Comparison of ENCODE assay signal across 8 cellular contexts in the genomic region with DNA sequence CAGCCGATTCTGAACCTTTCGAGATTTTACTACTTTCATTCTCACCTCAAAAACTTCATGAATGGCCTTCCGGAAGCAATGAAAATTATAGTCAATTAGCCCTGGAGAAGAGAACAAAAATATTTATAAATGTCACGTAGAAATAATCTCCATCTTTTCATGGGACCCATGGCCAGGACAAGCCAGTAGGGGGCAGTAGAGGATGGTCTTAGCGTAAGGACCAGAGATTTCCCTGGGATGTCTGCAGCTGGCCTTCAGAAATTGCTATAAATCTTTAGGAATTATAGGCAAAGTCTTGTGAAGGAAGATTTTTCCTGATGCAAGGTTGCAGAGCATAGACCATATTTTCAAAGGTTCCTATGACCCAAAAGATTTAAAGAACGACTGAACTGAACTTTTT. TPM values are rescaled to one million over a fixed set of nuclear protein-coding genes. Genes with fewer than 3 reads are reported as not detected.
A peak's percentile ranks its signal among the peaks of the same experiment; 100 is the strongest.
DNase-seq lines count a peak whose midpoint lies in the region; ATAC-seq and TF ChIP-seq lines count a peak whose summit lies in the region.

No MANE protein-coding gene starts in this region.

- ATAC-seq in GM23338 (peak; percentile 54), GM19328 (IDR thresholded peaks at IDR 0.05; ENCODE audit: unreplicated experiment) (no peak)

- no peak overlapping the region for H3K4me3 Mint-ChIP-seq in GM23338

- no peaks in the 10 kb centered on the region for H3K27me3 Mint-ChIP-seq in GM23338 (ENCODE audit: insufficient read depth, low read depth, poor library complexity)

- H3K27ac ChIP-seq in GM23338 (ENCODE audit: low read depth), result no peak overlapping the region

- H4K20me1 ChIP-seq in GM23338 (replicated peaks; ENCODE audit: insufficient read depth), result no peaks in the 10 kb centered on the region

- H3K4me1 Mint-ChIP-seq in GM23338, result peaks cover 7% of the 10 kb centered on the region; the same call in 2 of the 3 replicates

- no peaks in the 10 kb centered on the region for H3K36me3 ChIP-seq in GM23338 (ENCODE audit: insufficient read depth)

- H3K27me3 ChIP-seq in GM23338 (ENCODE audit: insufficient read depth), result no peaks in the 10 kb centered on the region

- H3K4me2 ChIP-seq in GM23338, result no peak overlapping the region

- H3K9me2 ChIP-seq in GM23338 (ENCODE audit: insufficient read depth), result no peaks in the 10 kb centered on the region

- DNase-seq in AML-193 (lab: John Stamatoyannopoulos, UW) (peak; percentile 61 to 78), GM23338 (ENCODE audit: low spot score) (peak; percentile 84), OCI-M1 (lab: John Stamatoyannopoulos, UW) (peak; percentile 78), globus pallidus (ENCODE audit: low spot score) (peak; percentile 65), pons (ENCODE audit: low spot score) (peak; percentile 66), GF-D8 (lab: John Stamatoyannopoulos, UW) (no peak)
- DNase-seq in activated effector memory CD4-positive, alpha-beta T cell treated with anti-CD3 and anti-CD28 coated beads, Interleukin-2, amount 50 U/mL, for 16 hours, result peak; percentile 82

- H3K4me3 ChIP-seq in GM23338, result no peak overlapping the region

- peak; percentile 87 to 99 for TF ChIP-seq CTCF in GM23338 (conservative IDR thresholded peaks at IDR 0.05; ENCODE audit: low read depth in 2 of 2)

- no peaks in the 10 kb centered on the region; the same call in 2 of the 3 replicates for H3K9me3 Mint-ChIP-seq in GM23338

- no peak overlapping the region for H2AFZ ChIP-seq in GM23338

- H3F3A ChIP-seq in GM23338 (replicated peaks; ENCODE audit: low read depth), result no peaks in the 10 kb centered on the region

- no peaks in the 10 kb centered on the region for H3K4me1 ChIP-seq in GM23338 (ENCODE audit: insufficient read depth)

- no peaks in the 10 kb centered on the region for H3K36me3 Mint-ChIP-seq in GM23338 (ENCODE audit: low read depth)

- H3K79me2 ChIP-seq in GM23338 (replicated peaks; ENCODE audit: insufficient read depth), result no peaks in the 10 kb centered on the region

- no peak overlapping the region for H3K27ac Mint-ChIP-seq in GM23338

TF ChIP-seq in GM23338, 12 proteins besides CTCF, POLR2A, EP300 and RAD21 (continues in another document):
- TF ChIP-seq STAT1 (IDR thresholded peaks at IDR 0.05; ENCODE audit: unreplicated experiment) (no peak), JUNB (IDR thresholded peaks at IDR 0.05; ENCODE audit: unreplicated experiment) (no peak), CREB1 (CRISPR knock-in tag; IDR thresholded peaks at IDR 0.05; ENCODE audit: low read depth) (no peak), EZH2 (IDR thresholded peaks at IDR 0.05; ENCODE audit: low read depth, unreplicated experiment) (no peak), NANOG (IDR thresholded peaks at IDR 0.05; ENCODE audit: borderline replicate concordance) (no peak), EZH2phosphoT487 (IDR thresholded peaks at IDR 0.05; ENCODE audit: unreplicated experiment) (no peak)
- TF ChIP-seq, protein P1, sequence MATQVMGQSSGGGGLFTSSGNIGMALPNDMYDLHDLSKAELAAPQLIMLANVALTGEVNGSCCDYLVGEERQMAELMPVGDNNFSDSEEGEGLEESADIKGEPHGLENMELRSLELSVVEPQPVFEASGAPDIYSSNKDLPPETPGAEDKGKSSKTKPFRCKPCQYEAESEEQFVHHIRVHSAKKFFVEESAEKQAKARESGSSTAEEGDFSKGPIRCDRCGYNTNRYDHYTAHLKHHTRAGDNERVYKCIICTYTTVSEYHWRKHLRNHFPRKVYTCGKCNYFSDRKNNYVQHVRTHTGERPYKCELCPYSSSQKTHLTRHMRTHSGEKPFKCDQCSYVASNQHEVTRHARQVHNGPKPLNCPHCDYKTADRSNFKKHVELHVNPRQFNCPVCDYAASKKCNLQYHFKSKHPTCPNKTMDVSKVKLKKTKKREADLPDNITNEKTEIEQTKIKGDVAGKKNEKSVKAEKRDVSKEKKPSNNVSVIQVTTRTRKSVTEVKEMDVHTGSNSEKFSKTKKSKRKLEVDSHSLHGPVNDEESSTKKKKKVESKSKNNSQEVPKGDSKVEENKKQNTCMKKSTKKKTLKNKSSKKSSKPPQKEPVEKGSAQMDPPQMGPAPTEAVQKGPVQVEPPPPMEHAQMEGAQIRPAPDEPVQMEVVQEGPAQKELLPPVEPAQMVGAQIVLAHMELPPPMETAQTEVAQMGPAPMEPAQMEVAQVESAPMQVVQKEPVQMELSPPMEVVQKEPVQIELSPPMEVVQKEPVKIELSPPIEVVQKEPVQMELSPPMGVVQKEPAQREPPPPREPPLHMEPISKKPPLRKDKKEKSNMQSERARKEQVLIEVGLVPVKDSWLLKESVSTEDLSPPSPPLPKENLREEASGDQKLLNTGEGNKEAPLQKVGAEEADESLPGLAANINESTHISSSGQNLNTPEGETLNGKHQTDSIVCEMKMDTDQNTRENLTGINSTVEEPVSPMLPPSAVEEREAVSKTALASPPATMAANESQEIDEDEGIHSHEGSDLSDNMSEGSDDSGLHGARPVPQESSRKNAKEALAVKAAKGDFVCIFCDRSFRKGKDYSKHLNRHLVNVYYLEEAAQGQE (IDR thresholded peaks at IDR 0.05; ENCODE audit: unreplicated experiment), result no peak
- TF ChIP-seq, protein P2, sequence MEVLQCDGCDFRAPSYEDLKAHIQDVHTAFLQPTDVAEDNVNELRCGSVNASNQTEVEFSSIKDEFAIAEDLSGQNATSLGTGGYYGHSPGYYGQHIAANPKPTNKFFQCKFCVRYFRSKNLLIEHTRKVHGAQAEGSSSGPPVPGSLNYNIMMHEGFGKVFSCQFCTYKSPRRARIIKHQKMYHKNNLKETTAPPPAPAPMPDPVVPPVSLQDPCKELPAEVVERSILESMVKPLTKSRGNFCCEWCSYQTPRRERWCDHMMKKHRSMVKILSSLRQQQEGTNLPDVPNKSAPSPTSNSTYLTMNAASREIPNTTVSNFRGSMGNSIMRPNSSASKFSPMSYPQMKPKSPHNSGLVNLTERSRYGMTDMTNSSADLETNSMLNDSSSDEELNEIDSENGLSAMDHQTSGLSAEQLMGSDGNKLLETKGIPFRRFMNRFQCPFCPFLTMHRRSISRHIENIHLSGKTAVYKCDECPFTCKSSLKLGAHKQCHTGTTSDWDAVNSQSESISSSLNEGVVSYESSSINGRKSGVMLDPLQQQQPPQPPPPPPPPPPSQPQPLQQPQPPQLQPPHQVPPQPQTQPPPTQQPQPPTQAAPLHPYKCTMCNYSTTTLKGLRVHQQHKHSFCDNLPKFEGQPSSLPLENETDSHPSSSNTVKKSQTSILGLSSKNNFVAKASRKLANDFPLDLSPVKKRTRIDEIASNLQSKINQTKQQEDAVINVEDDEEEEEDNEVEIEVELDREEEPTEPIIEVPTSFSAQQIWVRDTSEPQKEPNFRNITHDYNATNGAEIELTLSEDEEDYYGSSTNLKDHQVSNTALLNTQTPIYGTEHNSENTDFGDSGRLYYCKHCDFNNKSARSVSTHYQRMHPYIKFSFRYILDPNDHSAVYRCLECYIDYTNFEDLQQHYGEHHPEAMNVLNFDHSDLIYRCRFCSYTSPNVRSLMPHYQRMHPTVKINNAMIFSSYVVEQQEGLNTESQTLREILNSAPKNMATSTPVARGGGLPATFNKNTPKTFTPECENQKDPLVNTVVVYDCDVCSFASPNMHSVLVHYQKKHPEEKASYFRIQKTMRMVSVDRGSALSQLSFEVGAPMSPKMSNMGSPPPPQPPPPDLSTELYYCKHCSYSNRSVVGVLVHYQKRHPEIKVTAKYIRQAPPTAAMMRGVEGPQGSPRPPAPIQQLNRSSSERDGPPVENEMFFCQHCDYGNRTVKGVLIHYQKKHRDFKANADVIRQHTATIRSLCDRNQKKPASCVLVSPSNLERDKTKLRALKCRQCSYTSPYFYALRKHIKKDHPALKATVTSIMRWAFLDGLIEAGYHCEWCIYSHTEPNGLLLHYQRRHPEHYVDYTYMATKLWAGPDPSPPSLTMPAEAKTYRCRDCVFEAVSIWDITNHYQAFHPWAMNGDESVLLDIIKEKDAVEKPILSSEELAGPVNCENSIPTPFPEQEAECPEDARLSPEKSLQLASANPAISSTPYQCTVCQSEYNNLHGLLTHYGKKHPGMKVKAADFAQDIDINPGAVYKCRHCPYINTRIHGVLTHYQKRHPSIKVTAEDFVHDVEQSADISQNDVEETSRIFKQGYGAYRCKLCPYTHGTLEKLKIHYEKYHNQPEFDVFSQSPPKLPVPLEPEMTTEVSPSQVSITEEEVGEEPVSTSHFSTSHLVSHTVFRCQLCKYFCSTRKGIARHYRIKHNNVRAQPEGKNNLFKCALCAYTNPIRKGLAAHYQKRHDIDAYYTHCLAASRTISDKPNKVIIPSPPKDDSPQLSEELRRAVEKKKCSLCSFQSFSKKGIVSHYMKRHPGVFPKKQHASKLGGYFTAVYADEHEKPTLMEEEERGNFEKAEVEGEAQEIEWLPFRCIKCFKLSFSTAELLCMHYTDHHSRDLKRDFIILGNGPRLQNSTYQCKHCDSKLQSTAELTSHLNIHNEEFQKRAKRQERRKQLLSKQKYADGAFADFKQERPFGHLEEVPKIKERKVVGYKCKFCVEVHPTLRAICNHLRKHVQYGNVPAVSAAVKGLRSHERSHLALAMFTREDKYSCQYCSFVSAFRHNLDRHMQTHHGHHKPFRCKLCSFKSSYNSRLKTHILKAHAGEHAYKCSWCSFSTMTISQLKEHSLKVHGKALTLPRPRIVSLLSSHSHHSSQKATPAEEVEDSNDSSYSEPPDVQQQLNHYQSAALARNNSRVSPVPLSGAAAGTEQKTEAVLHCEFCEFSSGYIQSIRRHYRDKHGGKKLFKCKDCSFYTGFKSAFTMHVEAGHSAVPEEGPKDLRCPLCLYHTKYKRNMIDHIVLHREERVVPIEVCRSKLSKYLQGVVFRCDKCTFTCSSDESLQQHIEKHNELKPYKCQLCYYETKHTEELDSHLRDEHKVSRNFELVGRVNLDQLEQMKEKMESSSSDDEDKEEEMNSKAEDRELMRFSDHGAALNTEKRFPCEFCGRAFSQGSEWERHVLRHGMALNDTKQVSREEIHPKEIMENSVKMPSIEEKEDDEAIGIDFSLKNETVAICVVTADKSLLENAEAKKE (CRISPR knock-in tag; IDR thresholded peaks at IDR 0.05), result no peak

RNA-seq across cellular contexts. Expression of a gene that starts 15.6 kb away (rescaled TPM):
- total RNA-seq in GM23338 (2014; rRNA removed; shearing (Covaris generic)), result 10.3 and 13.1 TPM in 2 replicates
- polyA plus RNA-seq in GM23338 (2016; fragmentation: Nextera tagmentation; extraction: Ambion mirVana), result 6.4 and 7.5 TPM in 2 replicates

RNA-seq across cellular contexts. Expression of a gene that starts 44.0 kb away (rescaled TPM):
- total RNA-seq in GM23338 (2014; rRNA removed; shearing (Covaris generic)), result 20.1 and 22.1 TPM in 2 replicates
- polyA plus RNA-seq in GM23338 (2016; fragmentation: Nextera tagmentation; extraction: Ambion mirVana), result 7.0 and 8.5 TPM in 2 replicates

RNA-seq across cellular contexts. Expression of a gene that starts 53.0 kb away (rescaled TPM):
- 0.39 TPM in 1 of 2 replicates, not detected in the other for total RNA-seq in GM23338 (2014; rRNA removed; shearing (Covaris generic))
- not detected in 2 replicates for polyA plus RNA-seq in GM23338 (2016; fragmentation: Nextera tagmentation; extraction: Ambion mirVana)
